In the genomic region with DNA sequence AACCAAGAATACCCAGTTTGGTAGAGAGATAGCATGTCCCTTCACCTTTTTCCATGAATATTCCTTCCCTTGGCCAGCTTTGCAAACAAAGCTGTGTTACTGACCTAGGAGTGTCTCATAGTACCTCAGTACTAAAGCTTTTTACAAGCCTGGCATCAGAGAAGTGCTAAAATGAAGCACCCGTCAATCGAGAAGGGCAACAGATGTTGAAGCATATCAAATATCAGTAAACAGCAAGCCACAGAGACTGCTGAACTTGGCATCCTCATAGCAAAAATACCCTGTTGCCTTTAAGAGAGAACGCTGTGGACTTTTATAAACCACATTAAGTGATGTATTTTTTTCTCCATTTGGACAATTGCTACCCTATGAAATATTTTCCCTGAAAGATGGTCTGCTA, we compare ENCODE assay signal across 2 cellular contexts.
TF ChIP-seq lines count a peak whose summit lies in the region.

No MANE protein-coding gene starts in this region.

TF ChIP-seq in SK-N-SH treated with all-trans-retinoic acid at 6 μM for 48 hours, 23 proteins besides CTCF, POLR2A, EP300 and RAD21 (continued from another document):
- TF ChIP-seq, protein P1, sequence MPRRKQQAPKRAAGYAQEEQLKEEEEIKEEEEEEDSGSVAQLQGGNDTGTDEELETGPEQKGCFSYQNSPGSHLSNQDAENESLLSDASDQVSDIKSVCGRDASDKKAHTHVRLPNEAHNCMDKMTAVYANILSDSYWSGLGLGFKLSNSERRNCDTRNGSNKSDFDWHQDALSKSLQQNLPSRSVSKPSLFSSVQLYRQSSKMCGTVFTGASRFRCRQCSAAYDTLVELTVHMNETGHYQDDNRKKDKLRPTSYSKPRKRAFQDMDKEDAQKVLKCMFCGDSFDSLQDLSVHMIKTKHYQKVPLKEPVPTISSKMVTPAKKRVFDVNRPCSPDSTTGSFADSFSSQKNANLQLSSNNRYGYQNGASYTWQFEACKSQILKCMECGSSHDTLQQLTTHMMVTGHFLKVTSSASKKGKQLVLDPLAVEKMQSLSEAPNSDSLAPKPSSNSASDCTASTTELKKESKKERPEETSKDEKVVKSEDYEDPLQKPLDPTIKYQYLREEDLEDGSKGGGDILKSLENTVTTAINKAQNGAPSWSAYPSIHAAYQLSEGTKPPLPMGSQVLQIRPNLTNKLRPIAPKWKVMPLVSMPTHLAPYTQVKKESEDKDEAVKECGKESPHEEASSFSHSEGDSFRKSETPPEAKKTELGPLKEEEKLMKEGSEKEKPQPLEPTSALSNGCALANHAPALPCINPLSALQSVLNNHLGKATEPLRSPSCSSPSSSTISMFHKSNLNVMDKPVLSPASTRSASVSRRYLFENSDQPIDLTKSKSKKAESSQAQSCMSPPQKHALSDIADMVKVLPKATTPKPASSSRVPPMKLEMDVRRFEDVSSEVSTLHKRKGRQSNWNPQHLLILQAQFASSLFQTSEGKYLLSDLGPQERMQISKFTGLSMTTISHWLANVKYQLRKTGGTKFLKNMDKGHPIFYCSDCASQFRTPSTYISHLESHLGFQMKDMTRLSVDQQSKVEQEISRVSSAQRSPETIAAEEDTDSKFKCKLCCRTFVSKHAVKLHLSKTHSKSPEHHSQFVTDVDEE (CRISPR knock-in tag; IDR thresholded peaks at IDR 0.05), result no peak
- no peak for TF ChIP-seq TCF4 (CRISPR knock-in tag; IDR thresholded peaks at IDR 0.05; ENCODE audit: borderline replicate concordance)
- no peak for TF ChIP-seq OSR1 (CRISPR knock-in tag; IDR thresholded peaks at IDR 0.05)
- no peak for TF ChIP-seq ZNF70 (CRISPR knock-in tag; IDR thresholded peaks at IDR 0.05)
- TF ChIP-seq, protein P2, sequence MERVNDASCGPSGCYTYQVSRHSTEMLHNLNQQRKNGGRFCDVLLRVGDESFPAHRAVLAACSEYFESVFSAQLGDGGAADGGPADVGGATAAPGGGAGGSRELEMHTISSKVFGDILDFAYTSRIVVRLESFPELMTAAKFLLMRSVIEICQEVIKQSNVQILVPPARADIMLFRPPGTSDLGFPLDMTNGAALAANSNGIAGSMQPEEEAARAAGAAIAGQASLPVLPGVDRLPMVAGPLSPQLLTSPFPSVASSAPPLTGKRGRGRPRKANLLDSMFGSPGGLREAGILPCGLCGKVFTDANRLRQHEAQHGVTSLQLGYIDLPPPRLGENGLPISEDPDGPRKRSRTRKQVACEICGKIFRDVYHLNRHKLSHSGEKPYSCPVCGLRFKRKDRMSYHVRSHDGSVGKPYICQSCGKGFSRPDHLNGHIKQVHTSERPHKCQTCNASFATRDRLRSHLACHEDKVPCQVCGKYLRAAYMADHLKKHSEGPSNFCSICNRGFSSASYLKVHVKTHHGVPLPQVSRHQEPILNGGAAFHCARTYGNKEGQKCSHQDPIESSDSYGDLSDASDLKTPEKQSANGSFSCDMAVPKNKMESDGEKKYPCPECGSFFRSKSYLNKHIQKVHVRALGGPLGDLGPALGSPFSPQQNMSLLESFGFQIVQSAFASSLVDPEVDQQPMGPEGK (CRISPR knock-in tag; IDR thresholded peaks at IDR 0.05; ENCODE audit: borderline replicate concordance), result no peak
- TF ChIP-seq, protein P3, sequence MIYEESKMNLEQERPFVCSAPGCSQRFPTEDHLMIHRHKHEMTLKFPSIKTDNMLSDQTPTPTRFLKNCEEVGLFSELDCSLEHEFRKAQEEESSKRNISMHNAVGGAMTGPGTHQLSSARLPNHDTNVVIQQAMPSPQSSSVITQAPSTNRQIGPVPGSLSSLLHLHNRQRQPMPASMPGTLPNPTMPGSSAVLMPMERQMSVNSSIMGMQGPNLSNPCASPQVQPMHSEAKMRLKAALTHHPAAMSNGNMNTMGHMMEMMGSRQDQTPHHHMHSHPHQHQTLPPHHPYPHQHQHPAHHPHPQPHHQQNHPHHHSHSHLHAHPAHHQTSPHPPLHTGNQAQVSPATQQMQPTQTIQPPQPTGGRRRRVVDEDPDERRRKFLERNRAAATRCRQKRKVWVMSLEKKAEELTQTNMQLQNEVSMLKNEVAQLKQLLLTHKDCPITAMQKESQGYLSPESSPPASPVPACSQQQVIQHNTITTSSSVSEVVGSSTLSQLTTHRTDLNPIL (CRISPR knock-in tag; IDR thresholded peaks at IDR 0.05; ENCODE audit: low read depth), result no peak
- TF ChIP-seq, protein P4, sequence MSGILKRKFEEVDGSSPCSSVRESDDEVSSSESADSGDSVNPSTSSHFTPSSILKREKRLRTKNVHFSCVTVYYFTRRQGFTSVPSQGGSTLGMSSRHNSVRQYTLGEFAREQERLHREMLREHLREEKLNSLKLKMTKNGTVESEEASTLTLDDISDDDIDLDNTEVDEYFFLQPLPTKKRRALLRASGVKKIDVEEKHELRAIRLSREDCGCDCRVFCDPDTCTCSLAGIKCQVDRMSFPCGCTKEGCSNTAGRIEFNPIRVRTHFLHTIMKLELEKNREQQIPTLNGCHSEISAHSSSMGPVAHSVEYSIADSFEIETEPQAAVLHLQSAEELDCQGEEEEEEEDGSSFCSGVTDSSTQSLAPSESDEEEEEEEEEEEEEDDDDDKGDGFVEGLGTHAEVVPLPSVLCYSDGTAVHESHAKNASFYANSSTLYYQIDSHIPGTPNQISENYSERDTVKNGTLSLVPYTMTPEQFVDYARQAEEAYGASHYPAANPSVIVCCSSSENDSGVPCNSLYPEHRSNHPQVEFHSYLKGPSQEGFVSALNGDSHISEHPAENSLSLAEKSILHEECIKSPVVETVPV (CRISPR knock-in tag; IDR thresholded peaks at IDR 0.05), result no peak
- TF ChIP-seq ESRRG (CRISPR knock-in tag; IDR thresholded peaks at IDR 0.05), result no peak
- TF ChIP-seq, protein P5, sequence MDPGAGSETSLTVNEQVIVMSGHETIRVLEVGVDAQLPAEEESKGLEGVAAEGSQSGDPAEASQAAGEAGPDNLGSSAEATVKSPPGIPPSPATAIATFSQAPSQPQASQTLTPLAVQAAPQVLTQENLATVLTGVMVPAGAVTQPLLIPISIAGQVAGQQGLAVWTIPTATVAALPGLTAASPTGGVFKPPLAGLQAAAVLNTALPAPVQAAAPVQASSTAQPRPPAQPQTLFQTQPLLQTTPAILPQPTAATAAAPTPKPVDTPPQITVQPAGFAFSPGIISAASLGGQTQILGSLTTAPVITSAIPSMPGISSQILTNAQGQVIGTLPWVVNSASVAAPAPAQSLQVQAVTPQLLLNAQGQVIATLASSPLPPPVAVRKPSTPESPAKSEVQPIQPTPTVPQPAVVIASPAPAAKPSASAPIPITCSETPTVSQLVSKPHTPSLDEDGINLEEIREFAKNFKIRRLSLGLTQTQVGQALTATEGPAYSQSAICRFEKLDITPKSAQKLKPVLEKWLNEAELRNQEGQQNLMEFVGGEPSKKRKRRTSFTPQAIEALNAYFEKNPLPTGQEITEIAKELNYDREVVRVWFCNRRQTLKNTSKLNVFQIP (CRISPR knock-in tag; IDR thresholded peaks at IDR 0.05; ENCODE audit: borderline replicate concordance, low read depth), result no peak
- TF ChIP-seq SNAI2 (CRISPR knock-in tag; IDR thresholded peaks at IDR 0.05), result no peak
- no peak for TF ChIP-seq ZNF565 (CRISPR knock-in tag; conservative IDR thresholded peaks at IDR 0.05; ENCODE audit: low read depth)
- no peak for TF ChIP-seq ARNTL (CRISPR knock-in tag; IDR thresholded peaks at IDR 0.05; ENCODE audit: borderline replicate concordance, low read depth)
- no peak for TF ChIP-seq RARB (CRISPR knock-in tag; IDR thresholded peaks at IDR 0.05)
- no peak for TF ChIP-seq TOX (CRISPR knock-in tag; IDR thresholded peaks at IDR 0.05; ENCODE audit: borderline replicate concordance)
- no peak for TF ChIP-seq BACH2 (CRISPR knock-in tag; IDR thresholded peaks at IDR 0.05; ENCODE audit: borderline replicate concordance)
TF ChIP-seq in SK-N-SH treated with all-trans-retinoic acid at 6 μM for 48 hours: peak in this region for 0.

TF ChIP-seq in SK-N-SH, 30 proteins besides CTCF, POLR2A, EP300 and RAD21 (continued from another document):
- TF ChIP-seq RCOR1 (IDR thresholded peaks at IDR 0.05; ENCODE audit: low read length) (no peak), SMC3 (IDR thresholded peaks at IDR 0.05; ENCODE audit: low read depth, low read length) (no peak), TEAD4 (IDR thresholded peaks at IDR 0.05; ENCODE audit: borderline replicate concordance, insufficient read depth) (no peak), RXRA (IDR thresholded peaks at IDR 0.05; ENCODE audit: borderline replicate concordance, low read depth) (no peak), FOXJ3 (CRISPR knock-in tag; IDR thresholded peaks at IDR 0.05) (no peak)
- TF ChIP-seq, protein P6, sequence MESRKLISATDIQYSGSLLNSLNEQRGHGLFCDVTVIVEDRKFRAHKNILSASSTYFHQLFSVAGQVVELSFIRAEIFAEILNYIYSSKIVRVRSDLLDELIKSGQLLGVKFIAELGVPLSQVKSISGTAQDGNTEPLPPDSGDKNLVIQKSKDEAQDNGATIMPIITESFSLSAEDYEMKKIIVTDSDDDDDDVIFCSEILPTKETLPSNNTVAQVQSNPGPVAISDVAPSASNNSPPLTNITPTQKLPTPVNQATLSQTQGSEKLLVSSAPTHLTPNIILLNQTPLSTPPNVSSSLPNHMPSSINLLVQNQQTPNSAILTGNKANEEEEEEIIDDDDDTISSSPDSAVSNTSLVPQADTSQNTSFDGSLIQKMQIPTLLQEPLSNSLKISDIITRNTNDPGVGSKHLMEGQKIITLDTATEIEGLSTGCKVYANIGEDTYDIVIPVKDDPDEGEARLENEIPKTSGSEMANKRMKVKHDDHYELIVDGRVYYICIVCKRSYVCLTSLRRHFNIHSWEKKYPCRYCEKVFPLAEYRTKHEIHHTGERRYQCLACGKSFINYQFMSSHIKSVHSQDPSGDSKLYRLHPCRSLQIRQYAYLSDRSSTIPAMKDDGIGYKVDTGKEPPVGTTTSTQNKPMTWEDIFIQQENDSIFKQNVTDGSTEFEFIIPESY (IDR thresholded peaks at IDR 0.05; ENCODE audit: borderline replicate concordance, low read depth), result no peak
